ENCODE assay signal across 18 cellular contexts in genomic region chr6:158270389-158271127, GRCh38. TPM values are rescaled to one million over a fixed set of nuclear protein-coding genes. Genes with fewer than 3 reads are reported as not detected.
A peak's percentile ranks its signal among the peaks of the same experiment; 100 is the strongest.
DNase-seq lines count a peak whose midpoint lies in the region; ATAC-seq and TF ChIP-seq lines count a peak whose summit lies in the region.
"Had no signal": no experiment of that assay in that cellular context is flagged by ENCODE, and none has a peak within 500 bp of the region (broad histone marks: within the 10 kb centered on the region; RNA-seq: fewer than 3 reads in every experiment).

No MANE protein-coding gene starts in this region.

- no peaks in the 10 kb centered on the region for H3K27me3 Mint-ChIP-seq in CD4-positive, alpha-beta memory T cell
- no peaks in the 10 kb centered on the region for H3K27me3 Mint-ChIP-seq in activated CD4-positive, alpha-beta memory T cell treated with anti-CD3 and anti-CD28 coated beads, Interleukin-2, amount 10 ng/mL, durations not matched to agents 7 days and 5 days

- H3K36me3 ChIP-seq in CD4-positive, alpha-beta memory T cell (ENCODE audit: insufficient read depth, low read length) = no peaks in the 10 kb centered on the region
- H3K36me3 ChIP-seq in suprapubic skin = no peaks in the 10 kb centered on the region

- H3K27ac Mint-ChIP-seq in CD4-positive, alpha-beta memory T cell = peak overlapping the region; percentile 27 to 81 (median 66)
- H3K27ac Mint-ChIP-seq in activated CD4-positive, alpha-beta memory T cell treated with anti-CD3 and anti-CD28 coated beads, Interleukin-2, amount 10 ng/mL, durations not matched to agents 7 days and 5 days = peak overlapping the region; percentile 61

- WGBS in right cardiac atrium = 75% methylated on average over 11 of the region's 11 CpGs
- 95% methylated on average over 11 of the region's 11 CpGs for WGBS in suprapubic skin

- peaks cover 11 to 26% of the 10 kb centered on the region in 2 donors for H3K36me3 Mint-ChIP-seq in CD4-positive, alpha-beta memory T cell
- peaks cover 6% of the 10 kb centered on the region for H3K36me3 Mint-ChIP-seq in activated CD4-positive, alpha-beta memory T cell treated with anti-CD3 and anti-CD28 coated beads, Interleukin-2, amount 10 ng/mL, durations not matched to agents 7 days and 5 days (ENCODE audit: low read depth)

- no peak for DNase-seq in CD4-positive, alpha-beta memory T cell
- no peak for DNase-seq in activated CD4-positive, alpha-beta memory T cell treated with anti-CD3 and anti-CD28 coated beads, Interleukin-2, amount 10 ng/mL, durations not matched to agents 7 days and 5 days
- DNase-seq in right cardiac atrium (peak in 2 of 3 donors; percentile 61 to 67), NAMALWA (ENCODE audit: low spot score) (no peak), suprapubic skin (ENCODE audit: low spot score in 2 of 2) (no peak), D341Med (ENCODE audit: low spot score) (no peak)
- DNase-seq: activated gamma-delta T cell; cerebellar nuclear complex; hypothalamus; mesendoderm; NCI-H1417 treated with DMSO at 0.1 percent for 48 hours; posterior cingulate gyrus; SIG-M5; stimulated activated CD4-positive, alpha-beta T cell treated with anti-CD3 and anti-CD28 coated beads, Interleukin-2, amount 100 ng/mL, for 24 hours had no signal

- no peak for TF ChIP-seq CTCF in suprapubic skin (IDR thresholded peaks at IDR 0.05)

- H3K27me3 ChIP-seq in CD4-positive, alpha-beta memory T cell (ENCODE audit: insufficient read depth, low read length) = no peaks in the 10 kb centered on the region
- H3K27me3 ChIP-seq in right cardiac atrium (ENCODE audit: control insufficient read depth, insufficient read depth) (no peaks in the 10 kb centered on the region), suprapubic skin (no peaks in the 10 kb centered on the region)

- H3K27ac ChIP-seq in CD4-positive, alpha-beta memory T cell (ENCODE audit: low read depth, low read length) = peak overlapping the region; percentile 20
- H3K27ac ChIP-seq in right cardiac atrium (ENCODE audit: low read length) = no peak overlapping the region
- no peak overlapping the region for H3K27ac ChIP-seq in suprapubic skin
- H3K27ac ChIP-seq: epithelial cell of prostate, VCaP had no signal

- no peak for TF ChIP-seq POLR2A in suprapubic skin (IDR thresholded peaks at IDR 0.05)

- H3K9me3 Mint-ChIP-seq in CD4-positive, alpha-beta memory T cell = no peaks in the 10 kb centered on the region
- H3K9me3 Mint-ChIP-seq in activated CD4-positive, alpha-beta memory T cell treated with anti-CD3 and anti-CD28 coated beads, Interleukin-2, amount 10 ng/mL, durations not matched to agents 7 days and 5 days = no peaks in the 10 kb centered on the region

- H3K4me1 Mint-ChIP-seq in CD4-positive, alpha-beta memory T cell = peaks cover 11 to 40% (median 22%) of the 10 kb centered on the region in 4 donors
- peaks cover 20% of the 10 kb centered on the region for H3K4me1 Mint-ChIP-seq in activated CD4-positive, alpha-beta memory T cell treated with anti-CD3 and anti-CD28 coated beads, Interleukin-2, amount 10 ng/mL, durations not matched to agents 7 days and 5 days

- peak overlapping the region; percentile 15 to 68 (median 29) for H3K4me3 Mint-ChIP-seq in CD4-positive, alpha-beta memory T cell
- no peak overlapping the region for H3K4me3 Mint-ChIP-seq in activated CD4-positive, alpha-beta memory T cell treated with anti-CD3 and anti-CD28 coated beads, Interleukin-2, amount 10 ng/mL, durations not matched to agents 7 days and 5 days

- POLR2A ChIA-PET in CD4-positive, alpha-beta memory T cell (lab: Charles Lee; ENCODE audit: partially characterized antibody) = interaction anchor here (0.6 to 2.1 kb wide), 9 partner anchors 12 to 117 kb away, joined by 3 to 9 read pairs (median 4); no protein-coding TSS in a partner anchor
- POLR2A ChIA-PET in activated CD4-positive, alpha-beta memory T cell treated with anti-CD3 and anti-CD28 coated beads, Interleukin-2, amount 10 ng/mL, durations not matched to agents 7 days and 5 days (lab: Charles Lee) = interaction anchor here (0.7 to 1.6 kb wide), 5 partner anchors 11 to 244 kb away, joined by 3 to 4 read pairs (median 3); no protein-coding TSS in a partner anchor

- CTCF ChIA-PET in CD4-positive, alpha-beta memory T cell (lab: Charles Lee; ENCODE audit: partially characterized antibody) = interaction anchor here (0.7 to 2.8 kb wide), 3 partner anchors 13 to 96 kb away, joined by 3 to 15 read pairs (median 4); no protein-coding TSS in a partner anchor
- CTCF ChIA-PET in activated CD4-positive, alpha-beta memory T cell treated with anti-CD3 and anti-CD28 coated beads, Interleukin-2, amount 10 ng/mL, durations not matched to agents 7 days and 5 days (lab: Charles Lee) = interaction anchor here (0.6 to 1.4 kb wide), 3 partner anchors 16 to 223 kb away, joined by 3 read pairs; no protein-coding TSS in a partner anchor

- H3K4me1 ChIP-seq in CD4-positive, alpha-beta memory T cell (ENCODE audit: insufficient read depth, low read length) = peaks cover 19% of the 10 kb centered on the region
- H3K4me1 ChIP-seq in right cardiac atrium (ENCODE audit: control insufficient read depth, insufficient read depth, low read length) (no peaks in the 10 kb centered on the region), suprapubic skin (peaks cover 5% of the 10 kb centered on the region)

- ATAC-seq in GM19463 (IDR thresholded peaks at IDR 0.05; ENCODE audit: unreplicated experiment) (peak; percentile 14), right cardiac atrium (peak; percentile 70 to 74), GM21825 (IDR thresholded peaks at IDR 0.05; ENCODE audit: unreplicated experiment) (no peak)

- no peak overlapping the region for H3K4me3 ChIP-seq in CD4-positive, alpha-beta memory T cell (ENCODE audit: low read length in 2 of 2)
- no peak overlapping the region for H3K4me3 ChIP-seq in right cardiac atrium (ENCODE audit: low read length)
- no peak overlapping the region for H3K4me3 ChIP-seq in suprapubic skin

- no peak for TF ChIP-seq EP300 in suprapubic skin (IDR thresholded peaks at IDR 0.05)

- no peaks in the 10 kb centered on the region for H3K9me3 ChIP-seq in CD4-positive, alpha-beta memory T cell (ENCODE audit: control insufficient read depth in 1 of 2, low read length in 2 of 2)
- no peaks in the 10 kb centered on the region for H3K9me3 ChIP-seq in right cardiac atrium (ENCODE audit: control insufficient read depth, low read length)
- H3K9me3 ChIP-seq in suprapubic skin = no peaks in the 10 kb centered on the region

- intact Hi-C loops in CD4-positive, alpha-beta memory T cell (cut with micrococcal nuclease) = no loop called here
- intact Hi-C loops in right cardiac atrium (cut with DNase I) = no loop called here

RNA-seq across cellular contexts. Expression of gene TULP4, which starts 41.7 kb away (rescaled TPM):
- total RNA-seq in CD4-positive, alpha-beta memory T cell = 10 to 100 TPM; 85.9 to 94.1 TPM
- 10 to 100 TPM; 14.8 to 41.2 TPM for polyA plus RNA-seq in CD4-positive, alpha-beta memory T cell
- 10 to 100 TPM; 25.0 to 27.0 TPM for total RNA-seq in activated CD4-positive, alpha-beta memory T cell treated with anti-CD3 and anti-CD28 coated beads, Interleukin-2, amount 10 ng/mL, durations not matched to agents 7 days and 5 days
- total RNA-seq in right cardiac atrium = 100 to 1,000 TPM; 166 to 228 (median 174) TPM
- polyA plus RNA-seq in right cardiac atrium = 14.7 TPM
- total RNA-seq in suprapubic skin = 100 to 1,000 TPM; 123 to 156 (median 132) TPM

Comparison
In these comparisons a context has a peak if more than half of its experiments do, and no peak if none do; other contexts are left out.
1. DNase-seq: peak in right cardiac atrium (2 of 3); none in CD4-positive, alpha-beta memory T cell (0 of 5), activated CD4-positive, alpha-beta memory T cell treated with anti-CD3 and anti-CD28 coated beads, Interleukin-2, amount 10 ng/mL, durations not matched to agents 7 days and 5 days (single experiment), NAMALWA (single experiment), suprapubic skin (0 of 2) and D341Med (single experiment).